ENCODE assay signal across 8 cellular contexts in genomic region chr1:71081697-71082080, GRCh38. TPM values are rescaled to one million over a fixed set of nuclear protein-coding genes. Genes with fewer than 3 reads are reported as not detected.
DNase-seq lines count a peak whose midpoint lies in the region; ATAC-seq and TF ChIP-seq lines count a peak whose summit lies in the region.

No MANE protein-coding gene starts in this region.

- no peaks in the 10 kb centered on the region for H3K27me3 ChIP-seq in gastroesophageal sphincter

- DNase-seq in HFF-Myc (ENCODE audit: extremely low read depth, low read depth) (no peak), retina (peak; percentile 14), GOT3 (lab: John Stamatoyannopoulos, UW) (no peak), NCI-H510A (lab: John Stamatoyannopoulos, UW) (no peak)
- peak; percentile 5 for DNase-seq in activated CD4-positive, alpha-beta T cell treated with anti-CD3 and anti-CD28 coated beads, Interleukin-2, amount 50 U/mL, for 1 hour

- H3K36me3 ChIP-seq in gastroesophageal sphincter = peaks cover 0 to 17% of the 10 kb centered on the region in 2 donors

- H3K27ac ChIP-seq in gastroesophageal sphincter = peak overlapping the region in 3 of 4 donors; percentile 80 to 88 (median 85)

- no peaks in the 10 kb centered on the region for H3K9me3 ChIP-seq in gastroesophageal sphincter

- TF ChIP-seq POLR2A in gastroesophageal sphincter (IDR thresholded peaks at IDR 0.05) = no peak

- peaks cover 6 to 38% (median 14%) of the 10 kb centered on the region in 3 donors for H3K4me1 ChIP-seq in gastroesophageal sphincter

- no peak for ATAC-seq in gastroesophageal sphincter
- ATAC-seq in GM18498 (IDR thresholded peaks at IDR 0.05; ENCODE audit: unreplicated experiment) = no peak
- no peak for ATAC-seq in HG02610 (IDR thresholded peaks at IDR 0.05; ENCODE audit: unreplicated experiment)

- no peak for TF ChIP-seq EP300 in gastroesophageal sphincter (IDR thresholded peaks at IDR 0.05)

- WGBS in gastroesophageal sphincter (ENCODE audit: low coverage in 1 of 2), 2 donors = 63 to 83% methylated on average over 1 to 7 of the region's 7 CpGs

- H3K4me3 ChIP-seq in HFF-Myc (replicated peaks; ENCODE audit: low read depth, low read length) (peak overlapping the region; percentile 96), gastroesophageal sphincter (peak overlapping the region; percentile 70 to 96)

- no peak for TF ChIP-seq CTCF in HFF-Myc (IDR thresholded peaks at IDR 0.05; ENCODE audit: low read depth, low read length, missing control alignments)
- no peak for TF ChIP-seq CTCF in gastroesophageal sphincter (IDR thresholded peaks at IDR 0.05)

RNA-seq across cellular contexts. Expression of gene ZRANB2, which starts 0.9 kb away (rescaled TPM):
- 100 to 1,000 TPM in 1 of 4 donors, 10 to 100 TPM in 3; 30.3 to 115 (median 57.8) TPM for total RNA-seq in gastroesophageal sphincter

RNA-seq across cellular contexts. Expression of gene PTGER3, which starts 34.1 kb away (rescaled TPM):
- 10 to 100 TPM in 3 of 4 donors, 1 to 10 TPM in 1; 5.8 to 20.7 (median 14.5) TPM for total RNA-seq in gastroesophageal sphincter

Comparison
In these comparisons a context has a peak if more than half of its experiments do, and no peak if none do; other contexts are left out.
1. DNase-seq: peak in activated CD4-positive, alpha-beta T cell treated with anti-CD3 and anti-CD28 coated beads, Interleukin-2, amount 50 U/mL, for 1 hour (single experiment) and retina (single experiment); none in HFF-Myc (single experiment), GOT3 (single experiment) and NCI-H510A (single experiment).